ENCODE assay signal across 8 cellular contexts in the genomic region with DNA sequence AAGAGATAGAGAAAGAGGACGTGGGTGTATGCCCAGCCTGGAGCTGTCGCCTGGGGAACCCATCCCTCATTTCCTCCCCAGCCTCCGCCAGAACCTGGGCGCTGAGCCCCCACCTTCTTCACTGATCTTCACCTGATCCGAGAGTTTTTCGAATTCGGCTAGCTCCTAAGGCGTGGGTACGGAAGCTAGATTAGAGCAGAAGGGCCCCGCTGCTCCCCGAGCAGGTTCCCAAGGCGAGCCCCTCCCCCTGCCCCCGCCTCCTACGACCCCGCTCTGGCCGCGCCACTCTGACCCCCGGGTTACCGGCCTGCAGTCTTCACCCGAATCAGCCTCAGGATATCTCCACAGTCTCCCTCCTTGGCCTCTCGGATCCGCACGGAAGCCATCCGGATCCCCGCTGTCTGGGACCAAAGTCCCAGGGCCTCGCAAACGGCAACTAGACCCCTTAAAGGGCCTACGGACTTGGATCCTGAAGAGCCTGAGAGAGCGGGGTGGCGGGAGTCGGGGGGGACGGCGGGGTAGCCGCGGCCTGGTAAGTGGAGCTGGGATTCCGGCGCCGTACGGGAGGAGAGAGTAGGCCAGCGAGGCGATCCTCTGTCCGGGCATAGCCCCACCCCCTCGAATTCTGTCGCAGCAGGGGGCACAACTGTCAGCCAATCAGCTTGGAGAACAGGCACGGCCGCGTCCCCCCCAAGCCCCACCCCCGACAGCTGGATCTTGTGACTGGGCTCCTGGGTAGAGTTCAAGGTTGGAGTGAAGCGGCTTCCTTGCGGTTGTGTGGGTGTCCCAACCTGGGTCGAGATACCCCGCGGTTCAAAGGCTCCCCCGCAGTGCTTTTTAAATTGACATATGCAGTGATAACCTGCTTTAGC. TPM values are rescaled to one million over a fixed set of nuclear protein-coding genes. Genes with fewer than 3 reads are reported as not detected.
A peak's percentile ranks its signal among the peaks of the same experiment; 100 is the strongest.
DNase-seq lines count a peak whose midpoint lies in the region; ATAC-seq, FAIRE-seq and TF ChIP-seq lines count a peak whose summit lies in the region.

Gene SAT2, minus strand, starts transcription at position 572 of the 872 bp plus-strand sequence. Its CDS starts 186 bp downstream, at position 386.

- no peak for TF ChIP-seq CTCF in LNCaP clone FGC (IDR thresholded peaks at IDR 0.05; ENCODE audit: control insufficient read depth, extremely low read depth, insufficient read depth)

- H3K4me1 ChIP-seq in SJSA1 (replicated peaks) (no peaks in the 10 kb centered on the region; the same call in 1 of the 2 replicates), neuron (ENCODE audit: insufficient read depth, low read length) (peaks cover 17% of the 10 kb centered on the region)

- no peak for FAIRE-seq in frontal cortex (lab: Jason Lieb, UNC)

- peak within 1 kb of the TSS; percentile 59 for H3K27ac ChIP-seq in SJSA1

- peak within 1 kb of the TSS; percentile 90 for H3K4me3 ChIP-seq in LNCaP clone FGC (ENCODE audit: low read depth, low read length)
- peak within 1 kb of the TSS; percentile 48 for H3K4me3 ChIP-seq in SJSA1
- peak within 1 kb of the TSS; percentile 86 for H3K4me3 ChIP-seq in neuron (ENCODE audit: low read length)

- peak; percentile 84 for ATAC-seq in GM21576 (IDR thresholded peaks at IDR 0.05; ENCODE audit: unreplicated experiment)

- H3K9me3 ChIP-seq in SJSA1 (replicated peaks), result no peaks in the 10 kb centered on the region
- no peaks in the 10 kb centered on the region for H3K9me3 ChIP-seq in neuron (ENCODE audit: low read length)

- H3K36me3 ChIP-seq in SJSA1 (no peaks in the 10 kb centered on the region), neuron (ENCODE audit: insufficient read depth, low read length) (peaks cover 8% of the 10 kb centered on the region)

- DNase-seq in DMS114 treated with DMSO at 0.1 percent for 48 hours (lab: John Stamatoyannopoulos, UW; ENCODE audit: unreplicated experiment) (peak; percentile 77), LNCaP clone FGC (ENCODE audit: low read depth) (peak; percentile 83), SJSA1 (ENCODE audit: low read depth in 1 of 2, low spot score in 2 of 2) (peak; percentile 84 to 94), frontal cortex (ENCODE audit: low spot score in 2 of 2) (peak; percentile 88 to 98), stromal cell of bone marrow (ENCODE audit: low read depth) (peak; percentile 91)
- peak; percentile 84 for DNase-seq in activated naive CD4-positive, alpha-beta T cell treated with Interleukin-2 at 50 U/mL for 16 hours

- peak within 1 kb of the TSS; percentile 83 for H2AFZ ChIP-seq in neuron (ENCODE audit: low read depth, low read length)

- no peaks in the 10 kb centered on the region for H3K27me3 ChIP-seq in SJSA1 (replicated peaks)
- no peaks in the 10 kb centered on the region for H3K27me3 ChIP-seq in neuron (ENCODE audit: insufficient read depth, low read length)

RNA-seq across cellular contexts. Expression of gene SAT2, which starts in this region (rescaled TPM):
- total RNA-seq in SJSA1 (2014; rRNA removed; shearing (Covaris generic)), result 28.1 and 40.1 TPM in 2 replicates
- total RNA-seq in frontal cortex, result 31.4 TPM

Comparison
In these comparisons a context has a peak if more than half of its experiments do, and no peak if none do; other contexts are left out.
1. Peak in every context shown above with its lines: DNase-seq, ATAC-seq, H3K4me3 ChIP-seq and H3K27ac ChIP-seq.